Comparison of ENCODE assay signal across 8 cellular contexts in genomic region chr1:224616761-224617409, GRCh38. TPM values are rescaled to one million over a fixed set of nuclear protein-coding genes. Genes with fewer than 3 reads are reported as not detected.
DNase-seq lines count a peak whose midpoint lies in the region; ATAC-seq and TF ChIP-seq lines count a peak whose summit lies in the region.

No MANE protein-coding gene starts in this region.

- H3K79me2 ChIP-seq in KMS-11 (ENCODE audit: insufficient read depth, low read depth) (no peaks in the 10 kb centered on the region), neural cell (replicated peaks; ENCODE audit: insufficient read depth, low read length) (no peaks in the 10 kb centered on the region)

- peaks cover 0 to 4% of the 10 kb centered on the region in 2 experiments for H3K9me3 ChIP-seq in CD4-positive, CD25-positive, alpha-beta regulatory T cell (ENCODE audit: control insufficient read depth in 2 of 2, low read length in 2 of 2)
- H3K9me3 ChIP-seq in neural cell (ENCODE audit: low read length): no peaks in the 10 kb centered on the region

- H3K4me2 ChIP-seq in KMS-11: peak overlapping the region; percentile 72
- H3K4me2 ChIP-seq in neural cell (ENCODE audit: low read length): peak overlapping the region; percentile 71

- H3K36me3 Mint-ChIP-seq in CD4-positive, CD25-positive, alpha-beta regulatory T cell: no peaks in the 10 kb centered on the region
- H3K36me3 Mint-ChIP-seq in chondrocyte (ENCODE audit: low read depth): peaks cover 2% of the 10 kb centered on the region

- H3K9me3 Mint-ChIP-seq in CD4-positive, CD25-positive, alpha-beta regulatory T cell: peaks cover 0 to 6% (median 2%) of the 10 kb centered on the region in 7 donors
- H3K9me3 Mint-ChIP-seq in chondrocyte (ENCODE audit: low read depth): peaks cover 3% of the 10 kb centered on the region

- peak overlapping the region; percentile 69; the same call in 1 of the 2 replicates for H3K9ac ChIP-seq in KMS-11
- H3K9ac ChIP-seq in neural cell (ENCODE audit: low read length): peak overlapping the region; percentile 6

- no peak overlapping the region for H3K27ac ChIP-seq in CD4-positive, CD25-positive, alpha-beta regulatory T cell (ENCODE audit: insufficient read depth, low read length, poor library complexity, severe bottlenecking)
- H3K27ac ChIP-seq in KMS-11 (no peak overlapping the region), neural cell (ENCODE audit: low read length) (no peak overlapping the region)

- H3K9me2 ChIP-seq in neural cell (ENCODE audit: insufficient read depth, low read length): no peaks in the 10 kb centered on the region

- H3K4me3 Mint-ChIP-seq in CD4-positive, CD25-positive, alpha-beta regulatory T cell: peak overlapping the region; percentile 6 to 79 (median 58)
- peak overlapping the region; percentile 67 for H3K4me3 Mint-ChIP-seq in chondrocyte (ENCODE audit: unreplicated experiment)

- H3K4me1 Mint-ChIP-seq in CD4-positive, CD25-positive, alpha-beta regulatory T cell: peaks cover 5 to 26% (median 13%) of the 10 kb centered on the region in 4 donors
- H3K4me1 Mint-ChIP-seq in chondrocyte (ENCODE audit: low read depth): peaks cover 18% of the 10 kb centered on the region

- no peak for ATAC-seq in CD4-positive, CD25-positive, alpha-beta regulatory T cell (ENCODE audit: low read depth in 2 of 2)
- ATAC-seq in GM21529 (IDR thresholded peaks at IDR 0.05; ENCODE audit: unreplicated experiment) (no peak), HG03139 (IDR thresholded peaks at IDR 0.05; ENCODE audit: unreplicated experiment) (no peak), GM19351 (IDR thresholded peaks at IDR 0.05; ENCODE audit: unreplicated experiment) (no peak)

- TF ChIP-seq CTCF in KMS-11 (conservative IDR thresholded peaks at IDR 0.05; ENCODE audit: low read depth, low read length) (no peak), chondrocyte (IDR thresholded peaks at IDR 0.05) (no peak), neural cell (IDR thresholded peaks at IDR 0.05; ENCODE audit: poor library complexity, severe bottlenecking) (no peak)

- TF ChIP-seq RAD21 in neural cell (conservative IDR thresholded peaks at IDR 0.05): no peak

- H4K20me1 ChIP-seq in KMS-11 (ENCODE audit: insufficient read depth) (no peaks in the 10 kb centered on the region), neural cell (ENCODE audit: insufficient read depth) (no peaks in the 10 kb centered on the region)

- H2AFZ ChIP-seq in KMS-11 (ENCODE audit: low read depth) (peak overlapping the region; percentile 80; the same call in 1 of the 2 replicates), neural cell (ENCODE audit: low read depth, low read length) (no peak overlapping the region)

- no peak for TF ChIP-seq EP300 in neural cell (conservative IDR thresholded peaks at IDR 0.05; ENCODE audit: poor library complexity, severe bottlenecking)

- peak in 1 of 3 donors; percentile 11 for DNase-seq in CD4-positive, CD25-positive, alpha-beta regulatory T cell
- DNase-seq in chondrocyte (ENCODE audit: low spot score): no peak
- DNase-seq in NCI-H1417 treated with DMSO at 0.1 percent for 48 hours (lab: John Stamatoyannopoulos, UW): no peak

- H3K27me3 Mint-ChIP-seq in CD4-positive, CD25-positive, alpha-beta regulatory T cell: peaks cover 68% of the 10 kb centered on the region
- peaks cover 49% of the 10 kb centered on the region for H3K27me3 Mint-ChIP-seq in chondrocyte (ENCODE audit: low read depth)

- H3F3A ChIP-seq in neural cell (ENCODE audit: insufficient read depth, low read length, poor library complexity, severe bottlenecking): no peaks in the 10 kb centered on the region

- H3K4me3 ChIP-seq in CD4-positive, CD25-positive, alpha-beta regulatory T cell (ENCODE audit: low read depth, low read length): peak overlapping the region; percentile 26
- H3K4me3 ChIP-seq in KMS-11 (IDR thresholded peaks at IDR 0.05; ENCODE audit: insufficient read depth, low read depth, low read length) (no peak overlapping the region), neural cell (ENCODE audit: low read length) (peak overlapping the region; percentile 73)

- peaks cover 26% of the 10 kb centered on the region for H3K4me1 ChIP-seq in CD4-positive, CD25-positive, alpha-beta regulatory T cell (ENCODE audit: control insufficient read depth, insufficient read depth, low read length, poor library complexity, severe bottlenecking)
- peaks cover 50% of the 10 kb centered on the region for H3K4me1 ChIP-seq in KMS-11 (ENCODE audit: low read depth, poor library complexity, severe bottlenecking)

- H3K27ac Mint-ChIP-seq in CD4-positive, CD25-positive, alpha-beta regulatory T cell: no peak overlapping the region
- H3K27ac Mint-ChIP-seq in chondrocyte (ENCODE audit: unreplicated experiment): no peak overlapping the region

- H3K36me3 ChIP-seq in CD4-positive, CD25-positive, alpha-beta regulatory T cell (ENCODE audit: control insufficient read depth, insufficient read depth, low read length): no peaks in the 10 kb centered on the region
- H3K36me3 ChIP-seq in KMS-11 (ENCODE audit: insufficient read depth): no peaks in the 10 kb centered on the region
- no peaks in the 10 kb centered on the region for H3K36me3 ChIP-seq in neural cell (ENCODE audit: insufficient read depth, low read length)

- peaks cover 31% of the 10 kb centered on the region for H3K27me3 ChIP-seq in CD4-positive, CD25-positive, alpha-beta regulatory T cell (ENCODE audit: control insufficient read depth, insufficient read depth, low read length)
- H3K27me3 ChIP-seq in KMS-11 (ENCODE audit: insufficient read depth, low read depth): no peaks in the 10 kb centered on the region
- peaks cover 67% of the 10 kb centered on the region for H3K27me3 ChIP-seq in neural cell (ENCODE audit: insufficient read depth, low read depth, low read length)

TF ChIP-seq in neural cell, 6 proteins besides CTCF, POLR2A, EP300 and RAD21:
- TF ChIP-seq TAF1 (IDR thresholded peaks at IDR 0.05; ENCODE audit: low read depth) (no peak), REST (IDR thresholded peaks at IDR 0.05; ENCODE audit: borderline replicate concordance) (no peak), POLR2AphosphoS5 (IDR thresholded peaks at IDR 0.05) (no peak), MXI1 (conservative IDR thresholded peaks at IDR 0.05; ENCODE audit: poor library complexity, severe bottlenecking) (no peak), EZH2 (IDR thresholded peaks at IDR 0.05; ENCODE audit: borderline replicate concordance, insufficient read depth, low read length, poor library complexity, severe bottlenecking) (no peak), SMC3 (conservative IDR thresholded peaks at IDR 0.05; ENCODE audit: poor library complexity) (no peak)

RNA-seq across cellular contexts. Expression of gene CNIH3, which starts 0.8 kb away (rescaled TPM):
- 2.6 TPM for total RNA-seq in CD4-positive, CD25-positive, alpha-beta regulatory T cell
- polyA plus RNA-seq in CD4-positive, CD25-positive, alpha-beta regulatory T cell: 1 to 10 TPM; 1.4 to 2.5 (median 1.9) TPM
- 1.5 to 2.6 TPM (median 2.1 TPM) in 3 replicates for total RNA-seq in chondrocyte
- 4.7 and 9.3 TPM in 2 replicates for polyA plus RNA-seq in neural cell
- polyA minus RNA-seq in neural cell: 7.5 and 10.2 TPM in 2 replicates
